Comparison of ENCODE assay signal across 19 cellular contexts in genomic region chr20:9427977-9428607, GRCh38.
DNase-seq lines count a peak whose midpoint lies in the region; ATAC-seq, FAIRE-seq and TF ChIP-seq lines count a peak whose summit lies in the region.
"Had no signal": no experiment of that assay in that cellular context is flagged by ENCODE, and none has a peak within 500 bp of the region (broad histone marks: within the 10 kb centered on the region; RNA-seq: fewer than 3 reads in every experiment).

No MANE protein-coding gene starts in this region.

- H3K4me3 ChIP-seq in HepG2 (replicated peaks in 1 of 3; ENCODE audit: insufficient read depth in 1 of 3, low read depth in 2 of 3, low read length in 3 of 3) (no peak overlapping the region), right lobe of liver (no peak overlapping the region), SK-N-MC (peak overlapping the region; percentile 48), breast epithelium (no peak overlapping the region)
- H3K4me3 ChIP-seq: HAP-1 had no signal

- H3K4me1 ChIP-seq in HepG2 (ENCODE audit: insufficient read depth, low read length) = no peaks in the 10 kb centered on the region
- H3K4me1 ChIP-seq in right lobe of liver = no peaks in the 10 kb centered on the region
- H3K4me1 ChIP-seq in breast epithelium = no peaks in the 10 kb centered on the region
- H3K4me1 ChIP-seq: BE2C, HAP-1 had no signal

- DNase-seq in HepG2 (ENCODE audit: low spot score) (no peak), right lobe of liver (no peak), SK-N-MC (ENCODE audit: low read depth, low spot score) (peak; percentile 20), fibroblast of gingiva (ENCODE audit: low read depth) (peak; percentile 28), osteocyte (ENCODE audit: extremely low spot score, unreplicated experiment) (no peak), iPS-NIHi11 (ENCODE audit: low spot score) (no peak), breast epithelium (ENCODE audit: low spot score in 2 of 2) (no peak)
- DNase-seq in activated CD4-positive, alpha-beta T cell treated with anti-CD3 and anti-CD28 coated beads for 36 hours = no peak
- DNase-seq: 8988T; BE2C; CD8-positive, alpha-beta T cell; COR-L47; DND-41; GF-D8 had no signal

- H3K9me3 ChIP-seq in HepG2 (ENCODE audit: low read length) (no peaks in the 10 kb centered on the region), right lobe of liver (no peaks in the 10 kb centered on the region), SK-N-MC (ENCODE audit: low read depth, low read length) (no peaks in the 10 kb centered on the region), breast epithelium (no peaks in the 10 kb centered on the region)
- H3K9me3 ChIP-seq: BE2C, HAP-1 had no signal

- TF ChIP-seq CTCF in HepG2 (CRISPR knock-in tag; IDR thresholded peaks at IDR 0.05) = no peak
- TF ChIP-seq CTCF in right lobe of liver (IDR thresholded peaks at IDR 0.05) = no peak
- TF ChIP-seq CTCF in osteocyte (IDR thresholded peaks at IDR 0.05) = no peak
- no peak for TF ChIP-seq CTCF in breast epithelium (IDR thresholded peaks at IDR 0.05)

- POLR2A ChIA-PET in HepG2 (lab: Yijun Ruan, JAX) = no interaction called here
- POLR2A ChIA-PET in activated CD4-positive, alpha-beta T cell treated with anti-CD3 and anti-CD28 coated beads for 36 hours (lab: Charles Lee) = no interaction called here

- CTCF ChIA-PET in HepG2 (lab: Yijun Ruan, JAX; ENCODE audit: low intra/inter-chr PET ratio, low total read pairs) = no interaction called here
- CTCF ChIA-PET in activated CD4-positive, alpha-beta T cell treated with anti-CD3 and anti-CD28 coated beads for 36 hours (lab: Charles Lee) = no interaction called here

- H3K27me3 ChIP-seq in HepG2 (ENCODE audit: control insufficient read depth in 1 of 2, insufficient read depth in 2 of 2, low read length in 2 of 2) = peaks cover 0 to 1% of the 10 kb centered on the region in 2 experiments; a peak in 1 of 5 replicates
- no peaks in the 10 kb centered on the region for H3K27me3 ChIP-seq in right lobe of liver
- H3K27me3 ChIP-seq in breast epithelium = no peaks in the 10 kb centered on the region
- H3K27me3 ChIP-seq: BE2C had no signal

- no peaks in the 10 kb centered on the region for H3K9me3 Mint-ChIP-seq in osteocyte (ENCODE audit: unreplicated experiment)
- no peaks in the 10 kb centered on the region for H3K9me3 Mint-ChIP-seq in activated CD4-positive, alpha-beta T cell treated with anti-CD3 and anti-CD28 coated beads for 36 hours (ENCODE audit: low read depth)
- H3K9me3 Mint-ChIP-seq: CD14-positive monocyte; CD8-positive, alpha-beta T cell had no signal

- no peak for FAIRE-seq in HepG2 (lab: Jason Lieb, UNC)
- FAIRE-seq: D721Med, H1, HTR-8/SVneo had no signal

- TF ChIP-seq EP300 in HepG2 (IDR thresholded peaks at IDR 0.05; ENCODE audit: low read depth in 2 of 2, low read length in 2 of 2) (no peak), HepG2 (CRISPR knock-in tag; IDR thresholded peaks at IDR 0.05; ENCODE audit: borderline replicate concordance) (no peak)

- H3K27ac Mint-ChIP-seq in osteocyte (ENCODE audit: unreplicated experiment) = peak overlapping the region; percentile 67
- no peak overlapping the region for H3K27ac Mint-ChIP-seq in activated CD4-positive, alpha-beta T cell treated with anti-CD3 and anti-CD28 coated beads for 36 hours
- H3K27ac Mint-ChIP-seq: CD14-positive monocyte; CD8-positive, alpha-beta T cell had no signal

- H2AFZ ChIP-seq in HepG2 (ENCODE audit: low read length) = no peak overlapping the region

- no peaks in the 10 kb centered on the region for H3K27me3 Mint-ChIP-seq in osteocyte (ENCODE audit: unreplicated experiment)
- no peaks in the 10 kb centered on the region for H3K27me3 Mint-ChIP-seq in activated CD4-positive, alpha-beta T cell treated with anti-CD3 and anti-CD28 coated beads for 36 hours

- H3K4me2 ChIP-seq in HepG2 (ENCODE audit: low read depth, low read length) = no peak overlapping the region

- peaks cover 23% of the 10 kb centered on the region for H3K4me1 Mint-ChIP-seq in osteocyte (ENCODE audit: unreplicated experiment)
- H3K4me1 Mint-ChIP-seq in activated CD4-positive, alpha-beta T cell treated with anti-CD3 and anti-CD28 coated beads for 36 hours = no peaks in the 10 kb centered on the region
- H3K4me1 Mint-ChIP-seq: CD14-positive monocyte had no signal

- no peak overlapping the region for H3K4me3 Mint-ChIP-seq in osteocyte (ENCODE audit: unreplicated experiment)
- H3K4me3 Mint-ChIP-seq in activated CD4-positive, alpha-beta T cell treated with anti-CD3 and anti-CD28 coated beads for 36 hours = no peak overlapping the region
- H3K4me3 Mint-ChIP-seq: CD14-positive monocyte; CD8-positive, alpha-beta T cell had no signal

- TF ChIP-seq POLR2A in HepG2 (IDR thresholded peaks at IDR 0.05; ENCODE audit: insufficient read depth in 1 of 2, low read depth in 2 of 2, low read length in 2 of 2) (no peak), right lobe of liver (IDR thresholded peaks at IDR 0.05) (no peak), breast epithelium (IDR thresholded peaks at IDR 0.05) (no peak)

- no peaks in the 10 kb centered on the region for H3K79me2 ChIP-seq in HepG2 (ENCODE audit: insufficient read depth, low read length)

- no peaks in the 10 kb centered on the region for H3K36me3 Mint-ChIP-seq in osteocyte (ENCODE audit: unreplicated experiment)
- H3K36me3 Mint-ChIP-seq in activated CD4-positive, alpha-beta T cell treated with anti-CD3 and anti-CD28 coated beads for 36 hours (ENCODE audit: low read depth) = no peaks in the 10 kb centered on the region
- H3K36me3 Mint-ChIP-seq: CD14-positive monocyte; CD8-positive, alpha-beta T cell had no signal

- H4K20me1 ChIP-seq in HepG2 (ENCODE audit: insufficient read depth, low read length) = no peaks in the 10 kb centered on the region

- in situ Hi-C loops in HepG2 (cut with HindIII; ENCODE audit: extremely low pct_ligation_motif_present, low pct_unique_long_range_greater_than_20kb) = no loop called here

- no peak for ATAC-seq in HepG2
- no peak for ATAC-seq in right lobe of liver
- no peak for ATAC-seq in activated CD4-positive, alpha-beta T cell treated with anti-CD3 and anti-CD28 coated beads for 36 hours
- ATAC-seq: CD8-positive, alpha-beta T cell had no signal

- no peaks in the 10 kb centered on the region for H3K36me3 ChIP-seq in HepG2 (replicated peaks in 1 of 2; ENCODE audit: control insufficient read depth in 1 of 2, insufficient read depth in 2 of 2, low read length in 2 of 2)
- H3K36me3 ChIP-seq in right lobe of liver = no peaks in the 10 kb centered on the region
- H3K36me3 ChIP-seq in SK-N-MC (ENCODE audit: insufficient read depth, low read length) = no peaks in the 10 kb centered on the region
- no peaks in the 10 kb centered on the region for H3K36me3 ChIP-seq in breast epithelium
- H3K36me3 ChIP-seq: HAP-1 had no signal

- no TSS peak for BruUV-seq in HepG2 (replicated peaks; lab: Mats Ljungman, UMichigan)

- intact Hi-C loops in HepG2 (cut with micrococcal nuclease; ENCODE audit: unreplicated experiment) = no loop called here
- intact Hi-C loops in right lobe of liver (cut with DNase I) = no loop called here
- intact Hi-C loops in breast epithelium (cut with DNase I; ENCODE audit: low total_unique reads) = no loop called here
- intact Hi-C loops in activated CD4-positive, alpha-beta T cell treated with anti-CD3 and anti-CD28 coated beads for 36 hours (cut with DNase I, micrococcal nuclease) = no loop called here

- H3K27ac ChIP-seq in HepG2 (ENCODE audit: extremely low read length, insufficient read depth, low read length) (no peak overlapping the region), right lobe of liver (no peak overlapping the region), SK-N-MC (peak overlapping the region; percentile 87), breast epithelium (no peak overlapping the region)

- H3K9ac ChIP-seq in HepG2 (ENCODE audit: insufficient read depth, low read depth, low read length) (no peak overlapping the region), SK-N-MC (ENCODE audit: insufficient read length) (no peak overlapping the region)

- TF ChIP-seq RAD21 in HepG2 (CRISPR knock-in tag; IDR thresholded peaks at IDR 0.05) = no peak

TF ChIP-seq in HepG2, 621 proteins besides CTCF, POLR2A, EP300 and RAD21:
- peak; percentile 71 to 84 for TF ChIP-seq MAFK (conservative IDR thresholded peaks at IDR 0.05 in 1 of 2, IDR thresholded peaks at IDR 0.05 in 1 of 2; ENCODE audit: low read length in 2 of 2)
- no peak for TF ChIP-seq ZNF768 (CRISPR knock-in tag; IDR thresholded peaks at IDR 0.05)
- TF ChIP-seq TBL1XR1 (IDR thresholded peaks at IDR 0.05; ENCODE audit: borderline replicate concordance, low read length, partially characterized antibody) = no peak
- no peak for TF ChIP-seq AHR (CRISPR knock-in tag; IDR thresholded peaks at IDR 0.05)
- TF ChIP-seq MAFF (IDR thresholded peaks at IDR 0.05; ENCODE audit: low read depth, low read length) = peak; percentile 60

Comparison
In these comparisons a context has a peak if more than half of its experiments do, and no peak if none do; other contexts are left out.
1. DNase-seq: peak in SK-N-MC (single experiment) and fibroblast of gingiva (single experiment); none in HepG2 (single experiment), right lobe of liver (0 of 3), osteocyte (single experiment), iPS-NIHi11 (single experiment), breast epithelium (0 of 2) and activated CD4-positive, alpha-beta T cell treated with anti-CD3 and anti-CD28 coated beads for 36 hours (single experiment).